ENCODE assay signal across 19 cellular contexts in the genomic region with DNA sequence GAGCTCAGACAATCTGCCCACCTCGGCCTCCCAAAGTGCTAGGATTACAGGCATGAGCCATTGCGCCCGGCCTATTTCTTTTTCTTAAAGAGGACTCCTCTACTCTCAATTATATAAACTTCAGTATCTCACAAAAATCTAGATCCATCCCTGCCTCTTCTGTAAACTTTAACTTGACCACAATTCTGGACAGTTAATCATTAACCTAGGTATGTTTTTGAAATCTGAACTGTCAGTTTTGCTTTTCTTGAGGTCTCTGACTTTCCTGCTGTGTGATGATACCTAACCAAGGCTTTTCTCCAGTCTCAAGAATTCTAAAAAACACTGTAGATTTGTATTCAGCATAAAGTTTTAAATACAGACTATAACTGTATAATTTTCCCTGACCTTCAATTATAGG.
DNase-seq lines count a peak whose midpoint lies in the region; ATAC-seq, FAIRE-seq and TF ChIP-seq lines count a peak whose summit lies in the region.
"Had no signal": no experiment of that assay in that cellular context is flagged by ENCODE, and none has a peak within 500 bp of the region (broad histone marks: within the 10 kb centered on the region; RNA-seq: fewer than 3 reads in every experiment).

No MANE protein-coding gene starts in this region.

- no peak for TF ChIP-seq CTCF in nephron (IDR thresholded peaks at IDR 0.05; ENCODE audit: unreplicated experiment in 3 of 3)

- no peaks in the 10 kb centered on the region for H3K36me3 Mint-ChIP-seq in nephron (ENCODE audit: low read depth)
- H3K36me3 Mint-ChIP-seq: CD4-positive, alpha-beta memory T cell had no signal

- peak overlapping the region; percentile 51 to 55 (median 54) for H3K27ac Mint-ChIP-seq in nephron
- H3K27ac Mint-ChIP-seq: CD4-positive, alpha-beta memory T cell; H9; T-helper 2 cell treated with Interferon-gamma antibody and Interleukin-4, amounts not matched to agents 5 μg/mL and 100 μg/mL, for 36 hours had no signal

- peaks cover 2% of the 10 kb centered on the region for H3K9me3 Mint-ChIP-seq in nephron

- TF ChIP-seq POLR2A in H54 (IDR thresholded peaks at IDR 0.05; ENCODE audit: low read depth, low read length), result no peak

- H3K4me3 Mint-ChIP-seq in nephron, result peak overlapping the region in 1 of 3 experiments; percentile 8
- H3K4me3 Mint-ChIP-seq: CD4-positive, alpha-beta memory T cell; H9; T-helper 2 cell treated with Interferon-gamma antibody and Interleukin-4, amounts not matched to agents 5 μg/mL and 100 μg/mL, for 36 hours had no signal

- peaks cover 4% of the 10 kb centered on the region for H3K4me1 Mint-ChIP-seq in nephron
- H3K4me1 Mint-ChIP-seq: CD4-positive, alpha-beta memory T cell had no signal

- no peak for FAIRE-seq in H54 (lab: Jason Lieb, UNC)
- FAIRE-seq: G401.6 had no signal

- peak; percentile 78 for ATAC-seq in GM18861 (IDR thresholded peaks at IDR 0.05; ENCODE audit: unreplicated experiment)
- peak; percentile 63 for ATAC-seq in GM19463 (IDR thresholded peaks at IDR 0.05; ENCODE audit: unreplicated experiment)
- peak; percentile 68 for ATAC-seq in HG03354 (IDR thresholded peaks at IDR 0.05; ENCODE audit: poor library complexity, severe bottlenecking, unreplicated experiment)
- no peak for ATAC-seq in HG02870 (IDR thresholded peaks at IDR 0.05; ENCODE audit: unreplicated experiment)

- H3K27me3 Mint-ChIP-seq in nephron (ENCODE audit: low read depth), result no peaks in the 10 kb centered on the region

- DNase-seq in NOMO-1 (lab: John Stamatoyannopoulos, UW; ENCODE audit: unreplicated experiment in 2 of 2), result no peak
- no peak for DNase-seq in H54 (ENCODE audit: insufficient read length, low spot score)
- DNase-seq: BE2C; CD4-positive, alpha-beta memory T cell; DMS79 treated with DMSO at 0.1 percent for 48 hours; H9; KBM-7; NCI-H1436; NCI-H2029 treated with DMSO at 0.1 percent for 48 hours; NCI-H510A treated with DMSO at 0.1 percent for 48 hours; NCI-H82; SW 1271 had no signal
